ENCODE assay signal across 9 cellular contexts in the genomic region with DNA sequence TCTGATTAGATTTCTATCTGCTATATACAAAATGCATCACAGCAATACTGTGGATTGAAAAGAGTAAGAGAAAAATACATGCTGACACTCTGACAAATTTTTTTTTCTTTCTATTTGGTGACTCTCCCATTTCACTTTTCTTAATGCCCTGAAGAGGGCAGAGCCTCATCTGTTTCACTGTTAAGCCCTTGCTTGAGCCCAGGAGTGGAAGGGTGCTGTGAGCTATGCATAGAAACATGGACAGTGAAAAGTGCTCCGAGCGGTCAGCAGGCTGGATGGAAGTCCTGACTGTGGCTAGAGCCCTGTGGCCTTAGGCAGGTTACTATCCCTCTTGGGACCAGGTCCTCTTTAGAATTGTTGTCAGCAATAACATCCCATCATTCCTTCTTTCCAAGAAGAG. TPM values are rescaled to one million over a fixed set of nuclear protein-coding genes. Genes with fewer than 3 reads are reported as not detected.
DNase-seq lines count a peak whose midpoint lies in the region; ATAC-seq lines count a peak whose summit lies in the region.
"Had no signal": no experiment of that assay in that cellular context is flagged by ENCODE, and none has a peak within 500 bp of the region (broad histone marks: within the 10 kb centered on the region; RNA-seq: fewer than 3 reads in every experiment).

No MANE protein-coding gene starts in this region.

- no peak overlapping the region for H3K4me3 ChIP-seq in mesenchymal stem cell (ENCODE audit: insufficient read depth in 1 of 2, low read depth in 1 of 2, low read length in 2 of 2)

- H2AFZ ChIP-seq in mesenchymal stem cell (ENCODE audit: low read depth, low read length), result no peak overlapping the region

- DNase-seq in ELR (ENCODE audit: low read depth), result peak; percentile 48
- peak; percentile 30 for DNase-seq in MV-4-11 (lab: John Stamatoyannopoulos, UW)
- peak; percentile 36 to 68 for DNase-seq in T47D (ENCODE audit: low read depth in 1 of 2, low spot score in 1 of 2)
- peak; percentile 29 for DNase-seq in mesenchymal stem cell
- no peak for DNase-seq in GF-D8 (lab: John Stamatoyannopoulos, UW)
- DNase-seq: NCI-H2081 treated with DMSO at 0.1 percent for 48 hours had no signal

- no peak overlapping the region for H2AK5ac ChIP-seq in mesenchymal stem cell (ENCODE audit: low read length, severe bottlenecking)

- no peaks in the 10 kb centered on the region for H3K9me3 ChIP-seq in mesenchymal stem cell (ENCODE audit: control insufficient read depth, low read length)

- no peak overlapping the region for H4K91ac ChIP-seq in mesenchymal stem cell (ENCODE audit: low read length)

- peaks cover 9% of the 10 kb centered on the region for H3K79me1 ChIP-seq in mesenchymal stem cell (replicated peaks; ENCODE audit: low read length, poor library complexity, severe bottlenecking)

- no peak overlapping the region for H3K14ac ChIP-seq in mesenchymal stem cell (ENCODE audit: low read length in 2 of 2)

- H3K9ac ChIP-seq in mesenchymal stem cell (ENCODE audit: low read length), result no peak overlapping the region

- H3K27me3 ChIP-seq in mesenchymal stem cell (ENCODE audit: control insufficient read depth in 1 of 2, insufficient read depth in 1 of 2, low read length in 2 of 2), result no peaks in the 10 kb centered on the region

- H2BK120ac ChIP-seq in mesenchymal stem cell (ENCODE audit: low read depth, low read length), result no peak overlapping the region

- H3K36me3 ChIP-seq in mesenchymal stem cell (ENCODE audit: control insufficient read depth in 1 of 2, insufficient read depth in 2 of 2, low read depth in 1 of 2, low read length in 2 of 2), result peaks cover 45 to 80% of the 10 kb centered on the region in 2 experiments

- no peak overlapping the region for H2BK15ac ChIP-seq in mesenchymal stem cell (ENCODE audit: low read depth, poor library complexity, severe bottlenecking)

- H4K8ac ChIP-seq in mesenchymal stem cell (ENCODE audit: low read length), result no peak overlapping the region

- no peak overlapping the region for H3K27ac ChIP-seq in mesenchymal stem cell (ENCODE audit: low read length, poor library complexity, severe bottlenecking)

- in situ Hi-C loops in T47D (cut with HindIII; ENCODE audit: low pct_unique_long_range_greater_than_20kb, low sequenced_read_pairs), result no loop called here

- H3K23ac ChIP-seq in mesenchymal stem cell (ENCODE audit: low read length in 2 of 2), result no peak overlapping the region

- H3K18ac ChIP-seq in mesenchymal stem cell (ENCODE audit: low read depth in 1 of 2, low read length in 2 of 2), result no peak overlapping the region

- 92% methylated on average over 2 of the region's 2 CpGs for WGBS in mesenchymal stem cell

- ATAC-seq in HG02610 (IDR thresholded peaks at IDR 0.05; ENCODE audit: unreplicated experiment) (no peak), GM18873 (IDR thresholded peaks at IDR 0.05; ENCODE audit: low FRiP score, unreplicated experiment) (no peak), GM18868 (IDR thresholded peaks at IDR 0.05; ENCODE audit: unreplicated experiment) (no peak)

- H3K4me2 ChIP-seq in mesenchymal stem cell (ENCODE audit: low read length, poor library complexity, severe bottlenecking), result no peak overlapping the region

- no peak overlapping the region for H2BK5ac ChIP-seq in mesenchymal stem cell (ENCODE audit: low read depth, low read length, poor library complexity, severe bottlenecking)

- H3K4ac ChIP-seq in mesenchymal stem cell (ENCODE audit: low read depth in 1 of 2, low read length in 2 of 2), result no peak overlapping the region

- H3K4me1 ChIP-seq in mesenchymal stem cell (ENCODE audit: control insufficient read depth, insufficient read depth, low read depth, low read length), result no peaks in the 10 kb centered on the region

- H2BK12ac ChIP-seq in mesenchymal stem cell (ENCODE audit: low read length in 2 of 2), result no peak overlapping the region

RNA-seq across cellular contexts. Expression of gene CSE1L, which starts 17.4 kb away (rescaled TPM):
- polyA plus RNA-seq in mesenchymal stem cell (2013, experiment 1 of 2), result 34.9 TPM
- polyA plus RNA-seq in mesenchymal stem cell (2013, experiment 2 of 2), result 37.0 TPM
